1 cellular context compared by ENCODE assay signal in the genomic region with DNA sequence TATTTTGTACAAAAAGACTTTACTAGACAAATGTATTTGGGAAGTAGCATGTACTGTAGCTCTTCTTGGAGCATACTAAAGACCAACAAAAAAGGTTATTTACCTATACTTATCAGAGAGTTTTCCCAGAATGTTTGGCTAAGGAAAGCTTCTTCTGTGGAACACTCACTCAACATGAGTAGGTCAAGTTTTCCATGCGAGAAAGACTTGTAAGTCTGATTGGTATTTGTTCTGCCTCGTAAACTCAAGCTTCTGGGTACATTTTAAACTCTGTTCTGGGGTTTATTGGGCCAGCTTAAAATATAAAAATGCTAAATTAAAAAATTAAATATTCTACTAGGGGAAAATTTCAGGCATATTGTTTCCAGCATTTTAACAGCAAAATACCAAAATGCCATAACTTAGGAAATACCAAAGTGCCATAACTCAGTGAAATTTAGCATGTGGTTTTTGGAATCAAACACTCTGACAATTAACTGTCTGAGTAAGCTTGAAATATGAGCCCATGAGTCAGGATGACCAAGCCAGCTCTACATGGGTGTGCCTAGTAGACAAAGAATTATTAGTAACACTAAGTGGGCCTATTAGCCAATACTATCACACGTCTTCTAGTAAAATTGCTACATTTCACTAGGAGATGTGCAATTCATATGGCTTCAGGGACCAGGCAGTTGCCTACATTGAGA.
TF ChIP-seq lines count a peak whose summit lies in the region.

No MANE protein-coding gene starts in this region.

TF ChIP-seq in GM23338, 12 proteins besides CTCF, POLR2A, EP300 and RAD21 (continued from another document):
- TF ChIP-seq, protein P1, sequence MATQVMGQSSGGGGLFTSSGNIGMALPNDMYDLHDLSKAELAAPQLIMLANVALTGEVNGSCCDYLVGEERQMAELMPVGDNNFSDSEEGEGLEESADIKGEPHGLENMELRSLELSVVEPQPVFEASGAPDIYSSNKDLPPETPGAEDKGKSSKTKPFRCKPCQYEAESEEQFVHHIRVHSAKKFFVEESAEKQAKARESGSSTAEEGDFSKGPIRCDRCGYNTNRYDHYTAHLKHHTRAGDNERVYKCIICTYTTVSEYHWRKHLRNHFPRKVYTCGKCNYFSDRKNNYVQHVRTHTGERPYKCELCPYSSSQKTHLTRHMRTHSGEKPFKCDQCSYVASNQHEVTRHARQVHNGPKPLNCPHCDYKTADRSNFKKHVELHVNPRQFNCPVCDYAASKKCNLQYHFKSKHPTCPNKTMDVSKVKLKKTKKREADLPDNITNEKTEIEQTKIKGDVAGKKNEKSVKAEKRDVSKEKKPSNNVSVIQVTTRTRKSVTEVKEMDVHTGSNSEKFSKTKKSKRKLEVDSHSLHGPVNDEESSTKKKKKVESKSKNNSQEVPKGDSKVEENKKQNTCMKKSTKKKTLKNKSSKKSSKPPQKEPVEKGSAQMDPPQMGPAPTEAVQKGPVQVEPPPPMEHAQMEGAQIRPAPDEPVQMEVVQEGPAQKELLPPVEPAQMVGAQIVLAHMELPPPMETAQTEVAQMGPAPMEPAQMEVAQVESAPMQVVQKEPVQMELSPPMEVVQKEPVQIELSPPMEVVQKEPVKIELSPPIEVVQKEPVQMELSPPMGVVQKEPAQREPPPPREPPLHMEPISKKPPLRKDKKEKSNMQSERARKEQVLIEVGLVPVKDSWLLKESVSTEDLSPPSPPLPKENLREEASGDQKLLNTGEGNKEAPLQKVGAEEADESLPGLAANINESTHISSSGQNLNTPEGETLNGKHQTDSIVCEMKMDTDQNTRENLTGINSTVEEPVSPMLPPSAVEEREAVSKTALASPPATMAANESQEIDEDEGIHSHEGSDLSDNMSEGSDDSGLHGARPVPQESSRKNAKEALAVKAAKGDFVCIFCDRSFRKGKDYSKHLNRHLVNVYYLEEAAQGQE (IDR thresholded peaks at IDR 0.05; ENCODE audit: unreplicated experiment) = no peak
- TF ChIP-seq JUNB (IDR thresholded peaks at IDR 0.05; ENCODE audit: unreplicated experiment) = no peak
